In the genomic region with DNA sequence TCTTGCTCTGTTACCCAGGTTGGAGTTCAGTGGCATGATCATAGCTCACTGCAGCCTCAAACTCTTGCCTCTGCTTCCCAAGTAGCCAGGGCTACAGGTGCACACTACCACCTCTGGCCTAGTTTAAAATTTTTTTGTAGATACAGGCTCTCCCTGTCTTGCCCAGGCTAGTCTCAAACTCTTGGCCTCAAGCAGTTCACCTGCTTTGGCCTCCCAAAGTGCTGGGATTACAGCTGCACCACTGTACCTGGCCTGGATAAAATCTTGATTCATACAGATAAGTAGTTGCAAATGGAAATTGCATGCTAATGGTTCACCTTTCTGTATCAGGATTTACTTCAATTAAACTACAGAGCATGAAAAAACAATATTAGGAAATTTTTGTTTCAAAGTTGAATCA, we compare ENCODE assay signal across 28 cellular contexts. TPM values are rescaled to one million over a fixed set of nuclear protein-coding genes. Genes with fewer than 3 reads are reported as not detected.
A peak's percentile ranks its signal among the peaks of the same experiment; 100 is the strongest.
DNase-seq lines count a peak whose midpoint lies in the region; ATAC-seq and TF ChIP-seq lines count a peak whose summit lies in the region.
"Had no signal": no experiment of that assay in that cellular context is flagged by ENCODE, and none has a peak within 500 bp of the region (broad histone marks: within the 10 kb centered on the region; RNA-seq: fewer than 3 reads in every experiment).

No MANE protein-coding gene starts in this region.

- peak overlapping the region; percentile 15; the same call in 1 of the 2 replicates for H3K9ac ChIP-seq in OCI-LY1 (ENCODE audit: low read length)
- H3K9ac ChIP-seq in smooth muscle cell (ENCODE audit: low read depth), result no peak overlapping the region

- H3K9me3 Mint-ChIP-seq in activated naive CD8-positive, alpha-beta T cell (ENCODE audit: low read depth), result no peaks in the 10 kb centered on the region
- no peaks in the 10 kb centered on the region for H3K9me3 Mint-ChIP-seq in activated naive CD8-positive, alpha-beta T cell treated with anti-CD3 and anti-CD28 coated beads, Interleukin-2, amount 50 U/mL, for 24 hours
- H3K9me3 Mint-ChIP-seq: activated T-cell treated with anti-CD3 and anti-CD28 coated beads, Interleukin-2, amount 50 U/mL, for 24 hours; memory B cell had no signal

- intact Hi-C loops in spleen (cut with DNase I; ENCODE audit: low total_unique reads), result no loop called here

- H3K4me3 ChIP-seq in OCI-LY1 (ENCODE audit: low read depth, low read length, poor library complexity, severe bottlenecking) (peak overlapping the region; percentile 29), smooth muscle cell (no peak overlapping the region), spleen (no peak overlapping the region)
- H3K4me3 ChIP-seq: HAP-1, MG63, prostate gland, testis, vagina had no signal

- H3K79me2 ChIP-seq in OCI-LY1 (ENCODE audit: insufficient read depth, low read length) (peaks cover 85% of the 10 kb centered on the region), smooth muscle cell (ENCODE audit: low read depth) (peaks cover 81% of the 10 kb centered on the region)

- H3F3A ChIP-seq in OCI-LY1 (ENCODE audit: insufficient read depth, low read length), result no peaks in the 10 kb centered on the region
- peaks cover 4% of the 10 kb centered on the region for H3F3A ChIP-seq in smooth muscle cell (ENCODE audit: low read depth)

- peaks cover 14% of the 10 kb centered on the region; the same call in 1 of the 2 replicates for H3K36me3 ChIP-seq in OCI-LY1 (ENCODE audit: insufficient read depth, low read length)
- H3K36me3 ChIP-seq in smooth muscle cell (ENCODE audit: low read depth), result no peaks in the 10 kb centered on the region
- H3K36me3 ChIP-seq in spleen, result no peaks in the 10 kb centered on the region
- H3K36me3 ChIP-seq: HAP-1, MG63, neutrophil, prostate gland, vagina had no signal

- H3K4me3 Mint-ChIP-seq in activated naive CD8-positive, alpha-beta T cell, result peak overlapping the region; percentile 25
- H3K4me3 Mint-ChIP-seq in activated naive CD8-positive, alpha-beta T cell treated with anti-CD3 and anti-CD28 coated beads, Interleukin-2, amount 50 U/mL, for 24 hours, result no peak overlapping the region
- H3K4me3 Mint-ChIP-seq: activated T-cell treated with anti-CD3 and anti-CD28 coated beads, Interleukin-2, amount 50 U/mL, for 24 hours; CD4-positive, alpha-beta memory T cell; memory B cell had no signal

- H3K27ac ChIP-seq in OCI-LY1 (ENCODE audit: low read depth, low read length, poor library complexity, severe bottlenecking) (peak overlapping the region; percentile 90), epithelial cell of prostate (peak overlapping the region; percentile 66), smooth muscle cell (ENCODE audit: low read depth) (no peak overlapping the region), spleen (no peak overlapping the region)
- H3K27ac ChIP-seq: neutrophil, prostate gland, testis, vagina had no signal

- H2AFZ ChIP-seq in OCI-LY1 (ENCODE audit: low read length) (no peak overlapping the region), smooth muscle cell (ENCODE audit: low read depth) (no peak overlapping the region)

- H3K9me3 ChIP-seq in OCI-LY1 (ENCODE audit: low read length) (no peaks in the 10 kb centered on the region), smooth muscle cell (replicated peaks; ENCODE audit: low read depth) (no peaks in the 10 kb centered on the region), spleen (no peaks in the 10 kb centered on the region)
- H3K9me3 ChIP-seq: HAP-1, MG63, neutrophil, prostate gland, testis, vagina had no signal

- DNase-seq in activated naive CD8-positive, alpha-beta T cell treated with anti-CD3 and anti-CD28 coated beads, Interleukin-2, amount 50 U/mL, for 24 hours, result no peak
- DNase-seq in epithelial cell of prostate (ENCODE audit: low read depth, low spot score) (no peak), smooth muscle cell (lab: John Stamatoyannopoulos, UW; ENCODE audit: unreplicated experiment) (no peak), spleen (no peak), left lobe of liver (ENCODE audit: low spot score) (no peak)
- no peak for DNase-seq in activated CD4-positive, alpha-beta T cell treated with anti-CD3 and anti-CD28 coated beads for 1 hour
- DNase-seq: 8988T; activated CD4-positive, CD25-positive, alpha-beta regulatory T cell treated with anti-CD3 and anti-CD28 coated beads, Interleukin-2, amount 50 U/mL, for 72 hours; activated T-cell treated with anti-CD3 and anti-CD28 coated beads, Interleukin-2, amount 50 U/mL, for 24 hours; amniotic stem cell; CD4-positive, alpha-beta memory T cell; effector CD4-positive, alpha-beta T cell; GDM1; head of caudate nucleus; MG63; NCI-H1417; NCI-H2029 treated with DMSO at 0.1 percent for 48 hours; NCI-H526 treated with DMSO at 0.1 percent for 48 hours; stimulated activated naive CD4-positive, alpha-beta T cell treated with Interleukin-2 at 50 U/mL for 16 hours; T-helper 1 cell; testis had no signal

- H3K36me3 Mint-ChIP-seq in activated naive CD8-positive, alpha-beta T cell, result no peaks in the 10 kb centered on the region
- H3K36me3 Mint-ChIP-seq in activated naive CD8-positive, alpha-beta T cell treated with anti-CD3 and anti-CD28 coated beads, Interleukin-2, amount 50 U/mL, for 24 hours (ENCODE audit: low read depth), result no peaks in the 10 kb centered on the region
- H3K36me3 Mint-ChIP-seq: memory B cell had no signal

- TF ChIP-seq POLR2A in spleen (IDR thresholded peaks at IDR 0.05), result no peak

- peaks cover 53% of the 10 kb centered on the region for H3K4me1 ChIP-seq in OCI-LY1 (ENCODE audit: insufficient read depth, low read length, severe bottlenecking)
- peaks cover 43% of the 10 kb centered on the region for H3K4me1 ChIP-seq in smooth muscle cell (ENCODE audit: low read depth)
- H3K4me1 ChIP-seq in spleen, result peaks cover 18 to 90% (median 56%) of the 10 kb centered on the region in 6 donors
- H3K4me1 ChIP-seq: prostate gland had no signal

- H3K9me2 ChIP-seq in OCI-LY1 (ENCODE audit: low read depth, low read length), result no peaks in the 10 kb centered on the region

- H3K4me2 ChIP-seq in OCI-LY1 (ENCODE audit: low read length), result peak overlapping the region; percentile 51
- peak overlapping the region; percentile 21 for H3K4me2 ChIP-seq in smooth muscle cell

- H3K27me3 Mint-ChIP-seq in activated naive CD8-positive, alpha-beta T cell, result no peaks in the 10 kb centered on the region
- H3K27me3 Mint-ChIP-seq in activated naive CD8-positive, alpha-beta T cell treated with anti-CD3 and anti-CD28 coated beads, Interleukin-2, amount 50 U/mL, for 24 hours, result no peaks in the 10 kb centered on the region
- H3K27me3 Mint-ChIP-seq: activated T-cell treated with anti-CD3 and anti-CD28 coated beads, Interleukin-2, amount 50 U/mL, for 24 hours; CD4-positive, alpha-beta memory T cell; memory B cell had no signal

- TF ChIP-seq CTCF in OCI-LY1 (IDR thresholded peaks at IDR 0.05; ENCODE audit: low read length) (peak; percentile 10; the same call in 1 of the 2 replicates), smooth muscle cell (IDR thresholded peaks at IDR 0.05; ENCODE audit: borderline replicate concordance, insufficient read depth, poor library complexity, severe bottlenecking) (no peak), spleen (IDR thresholded peaks at IDR 0.05 in 8 of 11, conservative IDR thresholded peaks at IDR 0.05 in 3 of 11) (no peak)

- no peaks in the 10 kb centered on the region for H3K27me3 ChIP-seq in OCI-LY1 (ENCODE audit: insufficient read depth, low read length)
- H3K27me3 ChIP-seq in smooth muscle cell (ENCODE audit: low read depth), result no peaks in the 10 kb centered on the region
- H3K27me3 ChIP-seq in spleen (replicated peaks in 1 of 7), result no peaks in the 10 kb centered on the region
- H3K27me3 ChIP-seq: MG63, testis, vagina had no signal

- H4K20me1 ChIP-seq in OCI-LY1 (ENCODE audit: insufficient read depth, low read length), result no peaks in the 10 kb centered on the region
- peaks cover 66% of the 10 kb centered on the region for H4K20me1 ChIP-seq in smooth muscle cell (ENCODE audit: low read depth)

- no peak overlapping the region for H3K27ac Mint-ChIP-seq in activated naive CD8-positive, alpha-beta T cell
- H3K27ac Mint-ChIP-seq in activated naive CD8-positive, alpha-beta T cell treated with anti-CD3 and anti-CD28 coated beads, Interleukin-2, amount 50 U/mL, for 24 hours, result no peak overlapping the region
- H3K27ac Mint-ChIP-seq: activated T-cell treated with anti-CD3 and anti-CD28 coated beads, Interleukin-2, amount 50 U/mL, for 24 hours; memory B cell had no signal

- peaks cover 71% of the 10 kb centered on the region for H3K4me1 Mint-ChIP-seq in activated naive CD8-positive, alpha-beta T cell (ENCODE audit: low read depth)
- peaks cover 67% of the 10 kb centered on the region for H3K4me1 Mint-ChIP-seq in activated naive CD8-positive, alpha-beta T cell treated with anti-CD3 and anti-CD28 coated beads, Interleukin-2, amount 50 U/mL, for 24 hours

- no peak for ATAC-seq in activated naive CD8-positive, alpha-beta T cell treated with anti-CD3 and anti-CD28 coated beads, Interleukin-2, amount 50 U/mL, for 24 hours
- ATAC-seq in left lobe of liver, result no peak

RNA-seq across cellular contexts. Expression of gene CD2AP, which starts 4.2 kb away (rescaled TPM):
- total RNA-seq in smooth muscle cell (33.4 and 37.2 TPM in 2 replicates), spleen (10 to 100 TPM; 25.3 to 41.9 (median 33.9) TPM), left lobe of liver (10.7 TPM)
- polyA plus RNA-seq in smooth muscle cell (7.4 and 15.5 TPM in 2 replicates), spleen (10 to 100 TPM in 1 of 3 donors, 1 to 10 TPM in 2; 7.2 to 10.5 (median 8.4) TPM)

Comparison
In these comparisons a context has a peak if more than half of its experiments do, and no peak if none do; other contexts are left out.
1. H3K27ac ChIP-seq: peak in OCI-LY1 (single experiment) and epithelial cell of prostate (single experiment); none in smooth muscle cell (single experiment) and spleen (0 of 8).